In the genomic region with DNA sequence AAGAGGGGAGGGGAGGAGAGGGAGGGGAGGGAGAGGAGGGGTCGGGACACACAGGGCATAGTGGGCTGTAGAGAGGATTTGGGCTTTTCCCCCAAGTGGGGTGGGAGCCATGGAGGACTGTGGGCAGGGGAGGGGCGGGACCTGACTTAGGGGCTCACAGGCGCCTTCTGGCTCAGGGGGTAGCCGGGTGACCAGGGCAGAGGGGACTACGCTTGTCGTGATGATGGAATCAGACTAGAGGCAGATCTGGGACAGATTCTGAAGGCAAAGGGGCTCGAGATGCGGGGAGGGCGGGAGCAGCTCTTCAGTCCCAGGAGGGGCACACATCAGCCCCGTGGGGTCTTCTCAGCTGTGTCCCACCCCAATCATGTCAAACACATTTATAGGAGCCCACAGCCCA, we compare ENCODE assay signal across 19 cellular contexts. TPM values are rescaled to one million over a fixed set of nuclear protein-coding genes. Genes with fewer than 3 reads are reported as not detected.
DNase-seq lines count a peak whose midpoint lies in the region; ATAC-seq and TF ChIP-seq lines count a peak whose summit lies in the region.
"Had no signal": no experiment of that assay in that cellular context is flagged by ENCODE, and none has a peak within 500 bp of the region (broad histone marks: within the 10 kb centered on the region; RNA-seq: fewer than 3 reads in every experiment).

No MANE protein-coding gene starts in this region.

- no peak overlapping the region for H3K9ac ChIP-seq in muscle layer of colon (ENCODE audit: low read length)

- ATAC-seq in activated naive CD8-positive, alpha-beta T cell treated with anti-CD3 and anti-CD28 coated beads, Interleukin-2, amount 10 ng/mL, durations not matched to agents 7 days and 5 days (ENCODE audit: low read depth), result peak; percentile 15
- ATAC-seq in HG03520 (IDR thresholded peaks at IDR 0.05; ENCODE audit: unreplicated experiment), result no peak

- peaks cover 11% of the 10 kb centered on the region for H3K27me3 Mint-ChIP-seq in activated naive CD8-positive, alpha-beta T cell treated with anti-CD3 and anti-CD28 coated beads, Interleukin-2, amount 10 ng/mL, durations not matched to agents 7 days and 5 days
- H3K27me3 Mint-ChIP-seq in activated naive CD8-positive, alpha-beta T cell treated with anti-CD3 and anti-CD28 coated beads for 36 hours, result peaks cover 52% of the 10 kb centered on the region
- peaks cover 1 to 5% of the 10 kb centered on the region in 2 donors for H3K27me3 Mint-ChIP-seq in CD4-positive, alpha-beta memory T cell
- H3K27me3 Mint-ChIP-seq: IgD-negative memory B cell had no signal

- CTCF ChIA-PET in CD4-positive, alpha-beta memory T cell (lab: Charles Lee; ENCODE audit: partially characterized antibody), result interaction anchor here (1.6 kb wide), 1 partner anchor 86 kb away, joined by 6 read pairs; no protein-coding TSS in a partner anchor

- 0 out of 2 replicates have a peak overlapping the region, but pooled peaks have one; percentile 14 for H3K4me3 ChIP-seq in SJCRH30
- no peak overlapping the region for H3K4me3 ChIP-seq in muscle layer of colon (ENCODE audit: low read depth in 1 of 2, low read length in 2 of 2)
- no peak overlapping the region for H3K4me3 ChIP-seq in transverse colon
- H3K4me3 ChIP-seq in CD4-positive, alpha-beta memory T cell (ENCODE audit: low read length in 2 of 2), result no peak overlapping the region
- H3K4me3 ChIP-seq: PC-9 had no signal

- H3K4me1 ChIP-seq in SJCRH30, result peaks cover 44% of the 10 kb centered on the region
- peaks cover 21% of the 10 kb centered on the region for H3K4me1 ChIP-seq in muscle layer of colon (ENCODE audit: insufficient read depth, low read length)
- peaks cover 6 to 17% (median 12%) of the 10 kb centered on the region in 4 donors for H3K4me1 ChIP-seq in transverse colon
- H3K4me1 ChIP-seq in CD4-positive, alpha-beta memory T cell (ENCODE audit: insufficient read depth, low read length), result no peaks in the 10 kb centered on the region

- no peaks in the 10 kb centered on the region for H3K4me1 Mint-ChIP-seq in activated naive CD8-positive, alpha-beta T cell treated with anti-CD3 and anti-CD28 coated beads, Interleukin-2, amount 10 ng/mL, durations not matched to agents 7 days and 5 days
- H3K4me1 Mint-ChIP-seq in activated naive CD8-positive, alpha-beta T cell treated with anti-CD3 and anti-CD28 coated beads for 36 hours, result peaks cover 2% of the 10 kb centered on the region
- H3K4me1 Mint-ChIP-seq in CD4-positive, alpha-beta memory T cell, result peaks cover 0 to 3% (median under 1%) of the 10 kb centered on the region in 4 donors

- POLR2A ChIA-PET in activated naive CD8-positive, alpha-beta T cell treated with anti-CD3 and anti-CD28 coated beads, Interleukin-2, amount 10 ng/mL, durations not matched to agents 7 days and 5 days (lab: Charles Lee), result interaction anchor here (1.5 kb wide), 1 partner anchor 62 kb away, joined by 7 read pairs; no protein-coding TSS in a partner anchor
- POLR2A ChIA-PET in CD4-positive, alpha-beta memory T cell (lab: Charles Lee; ENCODE audit: partially characterized antibody), result interaction anchor here (3.6 kb wide), 1 partner anchor 13 kb away, joined by 20 read pairs; the partner anchor contains the start of gene NDUFA11

- in situ Hi-C loops in transverse colon (cut with MboI; ENCODE audit: low pct_ligation_motif_present in 1 of 4, low pct_unique_long_range_greater_than_20kb in 1 of 4, low sequenced_read_pairs in 3 of 4), result loop anchor here in 1 of 4 donors (10.0 kb wide), 1 partner anchor 85 kb away; the partner anchor contains the start of gene NRTN

- H3K27me3 ChIP-seq in SJCRH30 (no peaks in the 10 kb centered on the region), muscle layer of colon (ENCODE audit: control insufficient read depth in 1 of 2, insufficient read depth in 2 of 2, low read length in 2 of 2) (no peaks in the 10 kb centered on the region), transverse colon (peaks cover 21% of the 10 kb centered on the region)
- H3K27me3 ChIP-seq in CD4-positive, alpha-beta memory T cell (ENCODE audit: insufficient read depth, low read length), result no peaks in the 10 kb centered on the region

- TF ChIP-seq POLR2A in transverse colon (IDR thresholded peaks at IDR 0.05), result no peak

- H3K27ac Mint-ChIP-seq in activated naive CD8-positive, alpha-beta T cell treated with anti-CD3 and anti-CD28 coated beads, Interleukin-2, amount 10 ng/mL, durations not matched to agents 7 days and 5 days, result no peak overlapping the region
- no peak overlapping the region for H3K27ac Mint-ChIP-seq in activated naive CD8-positive, alpha-beta T cell treated with anti-CD3 and anti-CD28 coated beads for 36 hours
- no peak overlapping the region for H3K27ac Mint-ChIP-seq in CD4-positive, alpha-beta memory T cell
- H3K27ac Mint-ChIP-seq: CD4-positive, alpha-beta T cell; H9; IgD-negative memory B cell had no signal

- H3K9me3 ChIP-seq in SJCRH30 (replicated peaks) (no peaks in the 10 kb centered on the region), muscle layer of colon (ENCODE audit: low read length) (no peaks in the 10 kb centered on the region), transverse colon (no peaks in the 10 kb centered on the region)
- no peaks in the 10 kb centered on the region for H3K9me3 ChIP-seq in CD4-positive, alpha-beta memory T cell (ENCODE audit: control insufficient read depth in 1 of 2, low read length in 2 of 2)

- H3K36me3 ChIP-seq in SJCRH30 (no peaks in the 10 kb centered on the region; the same call in 1 of the 2 replicates), muscle layer of colon (ENCODE audit: insufficient read depth, low read length) (peaks cover 3% of the 10 kb centered on the region), transverse colon (peaks cover 0 to under 1% (median 0%) of the 10 kb centered on the region in 4 donors)
- peaks cover 2% of the 10 kb centered on the region for H3K36me3 ChIP-seq in CD4-positive, alpha-beta memory T cell (ENCODE audit: insufficient read depth, low read length)

- intact Hi-C loops in transverse colon (cut with DNase I; ENCODE audit: low total_unique reads), result no loop called here
- intact Hi-C loops in CD4-positive, alpha-beta memory T cell (cut with micrococcal nuclease), result no loop called here

- no peak for TF ChIP-seq EP300 in transverse colon (IDR thresholded peaks at IDR 0.05; ENCODE audit: low read depth)

- 40 to 49% methylated on average over 2 to 10 of the region's 10 CpGs for WGBS in transverse colon (ENCODE audit: low coverage in 1 of 2), 2 donors

- no peak overlapping the region for H3K4me3 Mint-ChIP-seq in activated naive CD8-positive, alpha-beta T cell treated with anti-CD3 and anti-CD28 coated beads, Interleukin-2, amount 10 ng/mL, durations not matched to agents 7 days and 5 days
- H3K4me3 Mint-ChIP-seq in activated naive CD8-positive, alpha-beta T cell treated with anti-CD3 and anti-CD28 coated beads for 36 hours, result no peak overlapping the region
- H3K4me3 Mint-ChIP-seq in CD4-positive, alpha-beta memory T cell, result no peak overlapping the region
- H3K4me3 Mint-ChIP-seq: CD4-positive, alpha-beta T cell; H9 had no signal

- no peaks in the 10 kb centered on the region for H3K36me3 Mint-ChIP-seq in activated naive CD8-positive, alpha-beta T cell treated with anti-CD3 and anti-CD28 coated beads, Interleukin-2, amount 10 ng/mL, durations not matched to agents 7 days and 5 days
- no peaks in the 10 kb centered on the region for H3K36me3 Mint-ChIP-seq in activated naive CD8-positive, alpha-beta T cell treated with anti-CD3 and anti-CD28 coated beads for 36 hours
- H3K36me3 Mint-ChIP-seq in CD4-positive, alpha-beta memory T cell, result no peaks in the 10 kb centered on the region

- no peaks in the 10 kb centered on the region for H3K9me3 Mint-ChIP-seq in activated naive CD8-positive, alpha-beta T cell treated with anti-CD3 and anti-CD28 coated beads, Interleukin-2, amount 10 ng/mL, durations not matched to agents 7 days and 5 days
- no peaks in the 10 kb centered on the region for H3K9me3 Mint-ChIP-seq in activated naive CD8-positive, alpha-beta T cell treated with anti-CD3 and anti-CD28 coated beads for 36 hours
- peaks cover 0 to 1% (median 0%) of the 10 kb centered on the region in 8 donors for H3K9me3 Mint-ChIP-seq in CD4-positive, alpha-beta memory T cell
- H3K9me3 Mint-ChIP-seq: CD4-positive, alpha-beta T cell; H9; IgD-negative memory B cell had no signal

- no peak for TF ChIP-seq CTCF in transverse colon (IDR thresholded peaks at IDR 0.05)

- no peak for DNase-seq in activated naive CD8-positive, alpha-beta T cell treated with anti-CD3 and anti-CD28 coated beads, Interleukin-2, amount 10 ng/mL, durations not matched to agents 7 days and 5 days
- DNase-seq in activated naive CD8-positive, alpha-beta T cell treated with anti-CD3 and anti-CD28 coated beads for 36 hours, result no peak
- DNase-seq in SJCRH30 (peak; percentile 33 to 41), transverse colon (no peak), epidermal melanocyte (ENCODE audit: insufficient read length, low spot score) (no peak)
- DNase-seq in CD4-positive, alpha-beta memory T cell, result no peak
- DNase-seq: AML-193; CD4-positive, alpha-beta T cell; DMS79 treated with DMSO at 0.1 percent for 48 hours; GDM1; H9; NCI-H1694; NCI-H2107; NCI-H446; PC-9 had no signal

- H3K27ac ChIP-seq in SJCRH30, result no peak overlapping the region; the same call in 1 of the 2 replicates
- H3K27ac ChIP-seq in muscle layer of colon (ENCODE audit: low read depth, low read length), result peak overlapping the region; percentile 21
- H3K27ac ChIP-seq in transverse colon, result peak overlapping the region in 3 of 4 donors; percentile 25 to 64 (median 61)
- no peak overlapping the region for H3K27ac ChIP-seq in CD4-positive, alpha-beta memory T cell (ENCODE audit: low read depth, low read length)
- H3K27ac ChIP-seq: PC-9 had no signal

RNA-seq across cellular contexts. Expression of gene NDUFA11, which starts 13.5 kb away (rescaled TPM):
- total RNA-seq in activated naive CD8-positive, alpha-beta T cell treated with anti-CD3 and anti-CD28 coated beads, Interleukin-2, amount 10 ng/mL, durations not matched to agents 7 days and 5 days, result 100 to 1,000 TPM; 187 to 193 TPM
- total RNA-seq in activated naive CD8-positive, alpha-beta T cell treated with anti-CD3 and anti-CD28 coated beads for 36 hours, result 100 to 1,000 TPM; 244 to 255 TPM
- 245 and 307 TPM in 2 replicates for total RNA-seq in SJCRH30 (2014; rRNA removed; shearing (Covaris generic))
- 100 to 1,000 TPM; 149 to 352 (median 235) TPM for total RNA-seq in transverse colon
- total RNA-seq in CD4-positive, alpha-beta memory T cell, result 100 to 1,000 TPM; 139 to 153 TPM
- 100 to 1,000 TPM; 330 to 388 TPM for polyA plus RNA-seq in CD4-positive, alpha-beta memory T cell

RNA-seq across cellular contexts. Expression of gene VMAC, which starts 14.6 kb away (rescaled TPM):
- total RNA-seq in activated naive CD8-positive, alpha-beta T cell treated with anti-CD3 and anti-CD28 coated beads, Interleukin-2, amount 10 ng/mL, durations not matched to agents 7 days and 5 days, result 10 to 100 TPM; 15.6 to 17.5 TPM
- 1 to 10 TPM; 1.4 to 1.9 TPM for total RNA-seq in activated naive CD8-positive, alpha-beta T cell treated with anti-CD3 and anti-CD28 coated beads for 36 hours
- 0.94 and 1.3 TPM in 2 replicates for total RNA-seq in SJCRH30 (2014; rRNA removed; shearing (Covaris generic))
- total RNA-seq in transverse colon, result 10 to 100 TPM in 2 of 4 donors, 1 to 10 TPM in 2; 8.9 to 59.5 (median 18.4) TPM
- 10 to 100 TPM; 36.6 to 37.5 TPM for total RNA-seq in CD4-positive, alpha-beta memory T cell
- 1 to 10 TPM; 5.6 to 6.3 TPM for polyA plus RNA-seq in CD4-positive, alpha-beta memory T cell

RNA-seq across cellular contexts. Expression of gene FUT5, which starts 19.8 kb away (rescaled TPM):
- total RNA-seq in activated naive CD8-positive, alpha-beta T cell treated with anti-CD3 and anti-CD28 coated beads, Interleukin-2, amount 10 ng/mL, durations not matched to agents 7 days and 5 days, result under 1 TPM; 0.23 to 0.30 TPM
- total RNA-seq in activated naive CD8-positive, alpha-beta T cell treated with anti-CD3 and anti-CD28 coated beads for 36 hours, result not detected
- total RNA-seq in SJCRH30 (2014; rRNA removed; shearing (Covaris generic)), result 0.61 and 0.94 TPM in 2 replicates
- 1 to 10 TPM in 1 of 4 donors, not detected in 3; 4.8 TPM for total RNA-seq in transverse colon
- under 1 TPM in 1 of 2 experiments, not detected in 1; 0.17 TPM for total RNA-seq in CD4-positive, alpha-beta memory T cell
- not detected for polyA plus RNA-seq in CD4-positive, alpha-beta memory T cell
- total RNA-seq: A673, H9, PC-9 had no signal
- polyA plus RNA-seq: IgD-negative memory B cell had no signal

RNA-seq across cellular contexts. Expression of gene CAPS, which starts 24.0 kb away (rescaled TPM):
- 10 to 100 TPM; 25.0 to 28.8 TPM for total RNA-seq in activated naive CD8-positive, alpha-beta T cell treated with anti-CD3 and anti-CD28 coated beads, Interleukin-2, amount 10 ng/mL, durations not matched to agents 7 days and 5 days
- total RNA-seq in activated naive CD8-positive, alpha-beta T cell treated with anti-CD3 and anti-CD28 coated beads for 36 hours, result 1 to 10 TPM; 1.9 to 2.6 TPM
- total RNA-seq in SJCRH30 (2014; rRNA removed; shearing (Covaris generic)), result 0.73 and 1.9 TPM in 2 replicates
- 10 to 100 TPM; 24.6 to 57.3 (median 38.0) TPM for total RNA-seq in transverse colon
- total RNA-seq in CD4-positive, alpha-beta memory T cell, result 10 to 100 TPM; 65.0 to 68.0 TPM
- polyA plus RNA-seq in CD4-positive, alpha-beta memory T cell, result 1 to 10 TPM; 1.7 to 4.3 TPM

RNA-seq across cellular contexts. Expression of gene FUT3, which starts 38.9 kb away (rescaled TPM):
- total RNA-seq in activated naive CD8-positive, alpha-beta T cell treated with anti-CD3 and anti-CD28 coated beads, Interleukin-2, amount 10 ng/mL, durations not matched to agents 7 days and 5 days, result not detected
- not detected for total RNA-seq in activated naive CD8-positive, alpha-beta T cell treated with anti-CD3 and anti-CD28 coated beads for 36 hours
- 21.9 and 23.9 TPM in 2 replicates for total RNA-seq in SJCRH30 (2014; rRNA removed; shearing (Covaris generic))
- total RNA-seq in transverse colon, result 100 to 1,000 TPM; 180 to 222 (median 191) TPM
- under 1 TPM in 1 of 2 experiments, not detected in 1; 0.15 TPM for total RNA-seq in CD4-positive, alpha-beta memory T cell
- not detected for polyA plus RNA-seq in CD4-positive, alpha-beta memory T cell
- total RNA-seq: A673, H9 had no signal
- polyA plus RNA-seq: IgD-negative memory B cell had no signal

Comparison
In these comparisons a context has a peak if more than half of its experiments do, and no peak if none do; other contexts are left out.
1. DNase-seq: peak in SJCRH30 (2 of 2); none in activated naive CD8-positive, alpha-beta T cell treated with anti-CD3 and anti-CD28 coated beads, Interleukin-2, amount 10 ng/mL, durations not matched to agents 7 days and 5 days (single experiment), activated naive CD8-positive, alpha-beta T cell treated with anti-CD3 and anti-CD28 coated beads for 36 hours (single experiment), transverse colon (single experiment), epidermal melanocyte (single experiment) and CD4-positive, alpha-beta memory T cell (0 of 5).
2. H3K27ac ChIP-seq: peak in muscle layer of colon (single experiment) and transverse colon (3 of 4); none in SJCRH30 (single experiment) and CD4-positive, alpha-beta memory T cell (single experiment).